ENCODE assay signal across 2 cellular contexts in the genomic region with DNA sequence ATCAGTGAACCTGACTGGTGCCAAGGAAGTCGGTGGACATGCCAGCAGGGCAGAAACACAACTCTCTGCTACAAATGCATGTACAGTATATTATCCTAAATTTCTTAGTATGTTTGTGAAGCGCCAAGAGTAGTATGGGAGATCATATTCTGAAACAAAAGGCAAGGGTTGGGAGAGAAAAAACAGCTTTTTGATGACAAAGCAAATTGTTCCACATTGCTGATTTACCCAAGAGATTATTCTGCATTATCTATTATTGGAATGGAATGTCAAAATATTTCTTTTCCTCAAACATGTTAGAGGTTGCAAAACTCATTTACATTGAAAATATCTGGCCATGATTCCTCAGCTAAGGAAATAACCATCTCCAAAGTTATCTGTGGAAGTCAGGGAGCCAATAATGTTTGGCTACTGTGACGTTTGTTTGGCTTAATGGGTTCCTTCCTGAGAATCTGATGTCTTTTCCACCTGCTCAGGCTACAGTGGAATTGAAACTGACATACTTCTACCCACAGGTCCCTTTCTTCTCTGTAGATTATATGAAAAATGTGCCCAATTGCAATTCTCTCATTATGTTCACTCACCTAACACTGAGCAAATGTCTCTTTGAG.
TF ChIP-seq lines count a peak whose summit lies in the region.

No MANE protein-coding gene starts in this region.

TF ChIP-seq in HepG2, 621 proteins besides CTCF, POLR2A, EP300 and RAD21:
- TF ChIP-seq MAFF (IDR thresholded peaks at IDR 0.05; ENCODE audit: low read depth, low read length) (peak; percentile 97), MAFK (conservative IDR thresholded peaks at IDR 0.05 in 1 of 2, IDR thresholded peaks at IDR 0.05 in 1 of 2; ENCODE audit: low read length in 2 of 2) (peak; percentile 98), GATAD2A (CRISPR knock-in tag; IDR thresholded peaks at IDR 0.05) (no peak)
- TF ChIP-seq, protein P1, sequence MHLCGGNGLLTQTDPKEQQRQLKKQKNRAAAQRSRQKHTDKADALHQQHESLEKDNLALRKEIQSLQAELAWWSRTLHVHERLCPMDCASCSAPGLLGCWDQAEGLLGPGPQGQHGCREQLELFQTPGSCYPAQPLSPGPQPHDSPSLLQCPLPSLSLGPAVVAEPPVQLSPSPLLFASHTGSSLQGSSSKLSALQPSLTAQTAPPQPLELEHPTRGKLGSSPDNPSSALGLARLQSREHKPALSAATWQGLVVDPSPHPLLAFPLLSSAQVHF (CRISPR knock-in tag; IDR thresholded peaks at IDR 0.05) = no peak

TF ChIP-seq in H1, 55 proteins besides CTCF, POLR2A, EP300 and RAD21:
- TF ChIP-seq MAFK (IDR thresholded peaks at IDR 0.05; ENCODE audit: low read depth, low read length) (peak; percentile 58; the same call in 1 of the 2 replicates), CBX5 (IDR thresholded peaks at IDR 0.05; ENCODE audit: low read depth, low read length) (no peak)
TF ChIP-seq in H1: peak in this region for 1.
